Comparison of ENCODE assay signal across 27 cellular contexts in genomic region chr2:134420920-134421319, GRCh38.
"Had no signal": no experiment of that assay in that cellular context is flagged by ENCODE, and none has a peak within 500 bp of the region (broad histone marks: within the 10 kb centered on the region; RNA-seq: fewer than 3 reads in every experiment).

No MANE protein-coding gene starts in this region.

- H3K27ac Mint-ChIP-seq: activated CD4-positive, alpha-beta memory T cell treated with anti-CD3 and anti-CD28 coated beads for 36 hours; activated CD4-positive, alpha-beta T cell treated with anti-CD3 and anti-CD28 coated beads, Interleukin-2, amount 10 ng/mL, durations not matched to agents 24 days and 14 days; activated naive CD4-positive, alpha-beta T cell treated with anti-CD3 and anti-CD28 coated beads, Interleukin-2, amount 10 ng/mL, durations not matched to agents 7 days and 5 days; activated naive CD8-positive, alpha-beta T cell treated with anti-CD3 and anti-CD28 coated beads, Interleukin-2, amount 10 ng/mL, durations not matched to agents 7 days and 5 days; activated T-cell treated with anti-CD3 and anti-CD28 coated beads, Interleukin-2, amount 50 U/mL, for 24 hours; natural killer cell had no signal

- H3K4me3 Mint-ChIP-seq: activated CD4-positive, alpha-beta memory T cell treated with anti-CD3 and anti-CD28 coated beads for 36 hours; activated CD4-positive, alpha-beta T cell treated with anti-CD3 and anti-CD28 coated beads, Interleukin-2, amount 10 ng/mL, durations not matched to agents 24 days and 14 days; activated naive CD4-positive, alpha-beta T cell treated with anti-CD3 and anti-CD28 coated beads, Interleukin-2, amount 10 ng/mL, durations not matched to agents 7 days and 5 days; activated naive CD8-positive, alpha-beta T cell treated with anti-CD3 and anti-CD28 coated beads, Interleukin-2, amount 10 ng/mL, durations not matched to agents 7 days and 5 days; activated T-cell treated with anti-CD3 and anti-CD28 coated beads, Interleukin-2, amount 50 U/mL, for 24 hours; natural killer cell; T-helper 17 cell had no signal

- H3K9me3 ChIP-seq: esophagus squamous epithelium, gastroesophageal sphincter, sigmoid colon, SK-N-SH, transverse colon had no signal

- H3K27ac ChIP-seq: brain microvascular endothelial cell, epithelial cell of prostate, esophagus squamous epithelium, gastroesophageal sphincter, sigmoid colon, transverse colon, WERI-Rb-1 had no signal

- H3K4me3 ChIP-seq: esophagus squamous epithelium, gastroesophageal sphincter, lung, sigmoid colon, transverse colon had no signal

- H3K27me3 Mint-ChIP-seq: activated CD4-positive, alpha-beta memory T cell treated with anti-CD3 and anti-CD28 coated beads for 36 hours; activated CD4-positive, alpha-beta T cell treated with anti-CD3 and anti-CD28 coated beads, Interleukin-2, amount 10 ng/mL, durations not matched to agents 24 days and 14 days; activated naive CD4-positive, alpha-beta T cell treated with anti-CD3 and anti-CD28 coated beads, Interleukin-2, amount 10 ng/mL, durations not matched to agents 7 days and 5 days; activated naive CD8-positive, alpha-beta T cell treated with anti-CD3 and anti-CD28 coated beads, Interleukin-2, amount 10 ng/mL, durations not matched to agents 7 days and 5 days; activated T-cell treated with anti-CD3 and anti-CD28 coated beads, Interleukin-2, amount 50 U/mL, for 24 hours; T-helper 17 cell had no signal

- H3K4me1 ChIP-seq: esophagus squamous epithelium, sigmoid colon, transverse colon had no signal

- H3K36me3 ChIP-seq: brain microvascular endothelial cell, transverse colon had no signal

- DNase-seq: activated CD4-positive, alpha-beta memory T cell treated with anti-CD3 and anti-CD28 coated beads for 36 hours; activated CD4-positive, alpha-beta T cell treated with anti-CD3 and anti-CD28 coated beads, Interleukin-2, amount 10 ng/mL, durations not matched to agents 24 days and 14 days; activated CD8-positive, alpha-beta memory T cell treated with anti-CD3 and anti-CD28 coated beads, Interleukin-2, amount 50 U/mL, for 4 hours; activated gamma-delta T cell; activated naive CD4-positive, alpha-beta T cell treated with anti-CD3 and anti-CD28 coated beads, Interleukin-2, amount 10 ng/mL, durations not matched to agents 7 days and 5 days; activated naive CD8-positive, alpha-beta T cell treated with anti-CD3 and anti-CD28 coated beads, Interleukin-2, amount 10 ng/mL, durations not matched to agents 7 days and 5 days; activated T-cell treated with anti-CD3 and anti-CD28 coated beads, Interleukin-2, amount 50 U/mL, for 24 hours; brain microvascular endothelial cell; central memory CD4-positive, alpha-beta T cell; dermis blood vessel endothelial cell; effector CD4-positive, alpha-beta T cell; esophagus squamous epithelium; head of caudate nucleus; natural killer cell; retina; sigmoid colon; SK-N-SH; stimulated activated CD4-positive, alpha-beta T cell treated with anti-CD3 and anti-CD28 coated beads, Interleukin-15, amount 100 ng/mL, for 24 hours; stimulated activated CD4-positive, alpha-beta T cell treated with anti-CD3 and anti-CD28 coated beads, Interleukin-2, amount 100 ng/mL, for 24 hours; stimulated activated naive CD4-positive, alpha-beta T cell; T-helper 17 cell; T1000; transverse colon; WERI-Rb-1 had no signal

- H3K4me2 ChIP-seq: SK-N-SH had no signal

- H3K27me3 ChIP-seq: brain microvascular endothelial cell, esophagus squamous epithelium, gastroesophageal sphincter, sigmoid colon, transverse colon had no signal

- H3K9ac ChIP-seq: SK-N-SH had no signal

- H3K9me3 Mint-ChIP-seq: activated CD4-positive, alpha-beta memory T cell treated with anti-CD3 and anti-CD28 coated beads for 36 hours; activated CD4-positive, alpha-beta T cell treated with anti-CD3 and anti-CD28 coated beads, Interleukin-2, amount 10 ng/mL, durations not matched to agents 24 days and 14 days; activated naive CD4-positive, alpha-beta T cell treated with anti-CD3 and anti-CD28 coated beads, Interleukin-2, amount 10 ng/mL, durations not matched to agents 7 days and 5 days; activated naive CD8-positive, alpha-beta T cell treated with anti-CD3 and anti-CD28 coated beads, Interleukin-2, amount 10 ng/mL, durations not matched to agents 7 days and 5 days; activated T-cell treated with anti-CD3 and anti-CD28 coated beads, Interleukin-2, amount 50 U/mL, for 24 hours; natural killer cell had no signal
